In the genomic region with DNA sequence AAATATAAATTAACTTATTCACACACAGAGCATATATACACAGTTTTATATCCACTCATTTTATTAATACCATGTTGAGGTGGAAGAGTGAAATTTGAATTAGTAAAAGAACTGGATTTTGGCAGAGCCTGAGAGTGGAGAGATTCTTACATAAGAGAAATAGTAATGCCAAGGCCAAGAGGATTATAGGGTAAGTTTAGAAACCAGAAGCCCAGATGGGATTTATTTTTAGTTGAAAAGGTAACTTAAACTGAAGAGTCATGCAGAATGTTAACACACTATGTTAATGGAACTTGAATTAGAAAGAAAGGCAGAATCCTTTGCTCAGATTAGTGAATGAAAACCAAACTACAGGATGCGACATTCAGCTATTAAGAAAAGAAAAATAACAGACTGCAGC, we compare ENCODE assay signal across 19 cellular contexts. TPM values are rescaled to one million over a fixed set of nuclear protein-coding genes. Genes with fewer than 3 reads are reported as not detected.
DNase-seq lines count a peak whose midpoint lies in the region; ATAC-seq and TF ChIP-seq lines count a peak whose summit lies in the region.
"Had no signal": no experiment of that assay in that cellular context is flagged by ENCODE, and none has a peak within 500 bp of the region (broad histone marks: within the 10 kb centered on the region; RNA-seq: fewer than 3 reads in every experiment).

No MANE protein-coding gene starts in this region.

- peaks cover 14% of the 10 kb centered on the region for H3K4me1 ChIP-seq in psoas muscle
- no peaks in the 10 kb centered on the region for H3K4me1 ChIP-seq in CD8-positive, alpha-beta T cell (ENCODE audit: insufficient read depth, low read length)
- H3K4me1 ChIP-seq: HAP-1 had no signal

- peak; percentile 24 for ATAC-seq in left ventricle myocardium superior
- no peak for ATAC-seq in Right ventricle myocardium inferior
- peak; percentile 44 to 95 (median 65) for ATAC-seq in psoas muscle
- no peak for ATAC-seq in HG02884 (IDR thresholded peaks at IDR 0.05; ENCODE audit: unreplicated experiment)
- ATAC-seq in CD8-positive, alpha-beta T cell: no peak

- CTCF ChIA-PET in CD8-positive, alpha-beta T cell (lab: Charles Lee): no interaction called here
- CTCF ChIA-PET in GM10248 (lab: Yijun Ruan, JAX): no interaction called here

- intact Hi-C loops in left ventricle myocardium superior (cut with micrococcal nuclease) (no loop called here), Right ventricle myocardium inferior (cut with DNase I) (no loop called here), psoas muscle (cut with DNase I) (no loop called here)
- intact Hi-C loops in CD8-positive, alpha-beta T cell (cut with DNase I, micrococcal nuclease): no loop called here

- peak overlapping the region; percentile 30 for H3K4me3 Mint-ChIP-seq in glutamatergic neuron (ENCODE audit: unreplicated experiment)
- no peak overlapping the region for H3K4me3 Mint-ChIP-seq in CD8-positive, alpha-beta T cell
- H3K4me3 Mint-ChIP-seq: B cell; CD8-positive, alpha-beta memory T cell had no signal

- no peaks in the 10 kb centered on the region for H3K27me3 ChIP-seq in psoas muscle (ENCODE audit: insufficient read depth in 3 of 3, low read length in 2 of 3)
- H3K27me3 ChIP-seq in CD8-positive, alpha-beta T cell (ENCODE audit: insufficient read depth, low read length): no peaks in the 10 kb centered on the region
- H3K27me3 ChIP-seq: BLaER1 treated with 17β-estradiol and CSF1 and Interleukin-3, amounts not matched to agents 10 nM and 100 nM had no signal

- H3K4me1 Mint-ChIP-seq in glutamatergic neuron (ENCODE audit: low read depth, unreplicated experiment): peaks cover 11% of the 10 kb centered on the region
- no peaks in the 10 kb centered on the region for H3K4me1 Mint-ChIP-seq in CD8-positive, alpha-beta T cell (ENCODE audit: low read depth)
- H3K4me1 Mint-ChIP-seq: CD8-positive, alpha-beta memory T cell had no signal

- H3K27me3 Mint-ChIP-seq in glutamatergic neuron (ENCODE audit: unreplicated experiment): no peaks in the 10 kb centered on the region
- H3K27me3 Mint-ChIP-seq in CD8-positive, alpha-beta T cell (ENCODE audit: low read depth): no peaks in the 10 kb centered on the region
- H3K27me3 Mint-ChIP-seq: B cell; CD8-positive, alpha-beta memory T cell had no signal

- peak overlapping the region; percentile 57 for H3K27ac ChIP-seq in psoas muscle
- H3K27ac ChIP-seq in CD8-positive, alpha-beta T cell (ENCODE audit: low read depth, low read length): no peak overlapping the region
- H3K27ac ChIP-seq: BLaER1 treated with 17β-estradiol and CSF1 and Interleukin-3, amounts not matched to agents 10 nM and 100 nM; HL-60 had no signal

- H3K9me3 Mint-ChIP-seq in glutamatergic neuron (ENCODE audit: unreplicated experiment): peaks cover 7% of the 10 kb centered on the region
- peaks cover 3% of the 10 kb centered on the region for H3K9me3 Mint-ChIP-seq in CD8-positive, alpha-beta T cell

- peaks cover 10% of the 10 kb centered on the region for H3K36me3 Mint-ChIP-seq in glutamatergic neuron (ENCODE audit: unreplicated experiment)
- peaks cover 18% of the 10 kb centered on the region for H3K36me3 Mint-ChIP-seq in CD8-positive, alpha-beta T cell

- no peaks in the 10 kb centered on the region for H3K9me3 ChIP-seq in psoas muscle
- H3K9me3 ChIP-seq in CD8-positive, alpha-beta T cell (ENCODE audit: low read length): peaks cover 1% of the 10 kb centered on the region
- H3K9me3 ChIP-seq: HAP-1 had no signal

- TF ChIP-seq CTCF in glutamatergic neuron (IDR thresholded peaks at IDR 0.05; ENCODE audit: partially characterized antibody, unreplicated experiment) (no peak), psoas muscle (IDR thresholded peaks at IDR 0.05) (no peak), GM10248 (IDR thresholded peaks at IDR 0.05; ENCODE audit: control extremely low read depth, extremely low read depth, low read depth, missing control alignments) (no peak)
- TF ChIP-seq CTCF in CD8-positive, alpha-beta T cell (IDR thresholded peaks at IDR 0.05): no peak

- POLR2A ChIA-PET in CD8-positive, alpha-beta T cell (lab: Charles Lee): no interaction called here
- POLR2A ChIA-PET in GM10248 (lab: Yijun Ruan, JAX): no interaction called here

- 23 to 41% (median 32%) methylated on average over 1 of the region's 1 CpG for WGBS in psoas muscle, 3 donors

- H3K4me3 ChIP-seq in psoas muscle: no peak overlapping the region
- no peak overlapping the region for H3K4me3 ChIP-seq in CD8-positive, alpha-beta T cell (ENCODE audit: low read depth, low read length)
- H3K4me3 ChIP-seq: BLaER1 treated with 17β-estradiol and CSF1 and Interleukin-3, amounts not matched to agents 10 nM and 100 nM; HAP-1 had no signal

- peak overlapping the region; percentile 28 for H3K27ac Mint-ChIP-seq in glutamatergic neuron (ENCODE audit: unreplicated experiment)
- H3K27ac Mint-ChIP-seq in CD8-positive, alpha-beta T cell: no peak overlapping the region
- H3K27ac Mint-ChIP-seq: B cell; CD8-positive, alpha-beta memory T cell had no signal

- no peak for DNase-seq in left ventricle myocardium superior
- DNase-seq in Right ventricle myocardium inferior (ENCODE audit: missing footprints): no peak
- no peak for DNase-seq in glutamatergic neuron
- DNase-seq in psoas muscle: no peak
- peak; percentile 30 for DNase-seq in superior temporal gyrus (ENCODE audit: extremely low spot score)
- DNase-seq in CD8-positive, alpha-beta T cell: no peak
- no peak for DNase-seq in GM10248 (ENCODE audit: extremely low spot score)
- DNase-seq: 8988T; CD8-positive, alpha-beta memory T cell; COR-L47; DMS 273 treated with DMSO at 0.1 percent for 48 hours; DMS53; DND-41; EL had no signal

- H3K36me3 ChIP-seq in psoas muscle (ENCODE audit: insufficient read depth in 1 of 2, low read depth in 1 of 2): peaks cover 0 to 3% of the 10 kb centered on the region in 2 donors
- H3K36me3 ChIP-seq in CD8-positive, alpha-beta T cell (ENCODE audit: insufficient read depth, low read length): no peaks in the 10 kb centered on the region
- H3K36me3 ChIP-seq: HAP-1 had no signal

RNA-seq across cellular contexts. Expression of a gene that starts 34.1 kb away (rescaled TPM):
- total RNA-seq in left ventricle myocardium superior (3.0 TPM), Right ventricle myocardium inferior (2.5 TPM), glutamatergic neuron (ENCODE audit: unreplicated experiment) (27.6 TPM), psoas muscle (10 to 100 TPM in 2 of 4 donors, 1 to 10 TPM in 2; 5.9 to 15.0 (median 10.8) TPM)
- polyA plus RNA-seq in psoas muscle: 1 to 10 TPM; 1.7 to 6.8 (median 2.0) TPM
- 1 to 10 TPM in 1 of 2 experiments, under 1 TPM in 1; 0.69 to 1.5 TPM for total RNA-seq in CD8-positive, alpha-beta T cell

Comparison
In these comparisons a context has a peak if more than half of its experiments do, and no peak if none do; other contexts are left out.
1. ATAC-seq: peak in left ventricle myocardium superior (single experiment) and psoas muscle (4 of 4); none in Right ventricle myocardium inferior (single experiment), HG02884 (single experiment) and CD8-positive, alpha-beta T cell (single experiment).